17 cellular contexts compared by ENCODE assay signal in genomic region chr7:157047148-157047547, GRCh38. TPM values are rescaled to one million over a fixed set of nuclear protein-coding genes. Genes with fewer than 3 reads are reported as not detected.
DNase-seq lines count a peak whose midpoint lies in the region; ATAC-seq and TF ChIP-seq lines count a peak whose summit lies in the region.
"Had no signal": no experiment of that assay in that cellular context is flagged by ENCODE, and none has a peak within 500 bp of the region (broad histone marks: within the 10 kb centered on the region; RNA-seq: fewer than 3 reads in every experiment).

No MANE protein-coding gene starts in this region.

- H3K9me3 Mint-ChIP-seq in HFFc6 = no peaks in the 10 kb centered on the region
- H3K9me3 Mint-ChIP-seq: IgD-negative memory B cell had no signal

- in situ Hi-C loops in Caki2 (cut with HindIII; ENCODE audit: low pct_unique_long_range_greater_than_20kb, low sequenced_read_pairs) = no loop called here

- peak; percentile 19 for DNase-seq in Caki2 (ENCODE audit: low read depth)
- DNase-seq in HFFc6 = no peak
- DNase-seq in epithelial cell of esophagus (ENCODE audit: low read depth) = peak; percentile 47
- peak; percentile 16 for DNase-seq in left lobe of liver (ENCODE audit: low spot score)
- no peak for DNase-seq in dedifferentiated amniotic fluid mesenchymal stem cell (ENCODE audit: extremely low spot score)
- no peak for DNase-seq in left colon
- DNase-seq: CD8-positive, alpha-beta memory T cell; DMS 273 treated with DMSO at 0.1 percent for 48 hours; MV-4-11; NCI-H1417 treated with DMSO at 0.1 percent for 48 hours; NCI-H2029; NCI-H2171 treated with DMSO at 0.1 percent for 48 hours; NCI-H82; SHP77 treated with DMSO at 0.1 percent for 48 hours had no signal

- no peak for TF ChIP-seq CTCF in HFFc6 (IDR thresholded peaks at IDR 0.05)
- no peak for TF ChIP-seq CTCF in epithelial cell of esophagus (IDR thresholded peaks at IDR 0.05; ENCODE audit: insufficient read depth, low read depth, low read length, missing control alignments)

- H3K27ac Mint-ChIP-seq in HFFc6 = peak overlapping the region; percentile 16; the same call in 1 of the 2 replicates
- H3K27ac Mint-ChIP-seq: CD8-positive, alpha-beta memory T cell; IgD-negative memory B cell had no signal

- no peak overlapping the region for H3K4me3 Mint-ChIP-seq in HFFc6
- H3K4me3 Mint-ChIP-seq: CD8-positive, alpha-beta memory T cell; IgD-negative memory B cell had no signal

- H3K27me3 Mint-ChIP-seq in HFFc6 (ENCODE audit: insufficient read depth) = peaks cover 15% of the 10 kb centered on the region

- no peak for ATAC-seq in left lobe of liver
- ATAC-seq in HG02571 (IDR thresholded peaks at IDR 0.05; ENCODE audit: unreplicated experiment) = no peak
- ATAC-seq in left colon = no peak

- peaks cover 41% of the 10 kb centered on the region for H3K4me1 Mint-ChIP-seq in HFFc6 (ENCODE audit: low read depth)
- H3K4me1 Mint-ChIP-seq: CD8-positive, alpha-beta memory T cell; IgD-negative memory B cell had no signal

- H3K36me3 Mint-ChIP-seq in HFFc6 (ENCODE audit: low read depth) = no peaks in the 10 kb centered on the region
- H3K36me3 Mint-ChIP-seq: CD8-positive, alpha-beta memory T cell; IgD-negative memory B cell had no signal

- intact Hi-C loops in left colon (cut with DNase I, micrococcal nuclease) = no loop called here

- H3K4me3 ChIP-seq in epithelial cell of esophagus (ENCODE audit: low read length) = no peak overlapping the region

RNA-seq across cellular contexts. Expression of gene MNX1, which starts 36.7 kb away (rescaled TPM):
- total RNA-seq in Caki2 (2014; rRNA removed; shearing (Covaris generic); ENCODE audit: low replicate concordance) = 14.5 and 19.5 TPM in 2 replicates
- total RNA-seq in HFFc6 (2021; fragmentation: NEBNext Ultra II Directional; extraction: Animal tissue kit (Norgen Biotek cat#: 25700)) = not detected
- total RNA-seq in left lobe of liver = not detected
- 10 to 100 TPM; 15.9 to 20.4 TPM for total RNA-seq in left colon
- total RNA-seq: CD8-positive, alpha-beta memory T cell; LHCN-M2 had no signal

Comparison
In these comparisons a context has a peak if more than half of its experiments do, and no peak if none do; other contexts are left out.
1. DNase-seq: peak in Caki2 (single experiment), epithelial cell of esophagus (single experiment) and left lobe of liver (single experiment); none in HFFc6 (single experiment), dedifferentiated amniotic fluid mesenchymal stem cell (single experiment) and left colon (0 of 2).
2. RNA of gene MNX1, which starts 36.7 kb away (total RNA-seq): 15.9 to 20.4 TPM in left colon and 14.5 to 19.5 TPM in Caki2; not detected in left lobe of liver (single experiment) and not detected in HFFc6; every median in the first group is over 10 times any median in the second.